Comparison of ENCODE assay signal across 14 cellular contexts in genomic region chr1:208834346-208835081, GRCh38.
DNase-seq lines count a peak whose midpoint lies in the region; ATAC-seq, FAIRE-seq and TF ChIP-seq lines count a peak whose summit lies in the region.
"Had no signal": no experiment of that assay in that cellular context is flagged by ENCODE, and none has a peak within 500 bp of the region (broad histone marks: within the 10 kb centered on the region; RNA-seq: fewer than 3 reads in every experiment).

No MANE protein-coding gene starts in this region.

- H3K4me3 Mint-ChIP-seq in chondrocyte (ENCODE audit: unreplicated experiment) = peak overlapping the region; percentile 39
- H3K4me3 Mint-ChIP-seq: B cell had no signal

- H3K36me3 ChIP-seq in pancreas = no peaks in the 10 kb centered on the region
- H3K36me3 ChIP-seq: prostate gland, WERI-Rb-1 had no signal

- ATAC-seq in GM21723 (IDR thresholded peaks at IDR 0.05; ENCODE audit: unreplicated experiment) = no peak
- no peak for ATAC-seq in pancreas

- no peak for TF ChIP-seq CTCF in chondrocyte (IDR thresholded peaks at IDR 0.05)
- no peak for TF ChIP-seq CTCF in pancreas (IDR thresholded peaks at IDR 0.05)

- DNase-seq in EH (ENCODE audit: low read depth) (peak; percentile 52), NCI-H2107 (lab: John Stamatoyannopoulos, UW) (peak; percentile 56), chondrocyte (ENCODE audit: low spot score) (no peak), myocyte (ENCODE audit: low read depth) (peak; percentile 13), mesenteric fat pad (ENCODE audit: low spot score) (no peak), HCEC 1CT (no peak), pancreas (no peak)
- DNase-seq: GOT3, Right ventricle myocardium superior, testis, WERI-Rb-1 had no signal

- H3K27ac ChIP-seq in pancreas = no peak overlapping the region
- H3K27ac ChIP-seq: prostate gland, testis, WERI-Rb-1 had no signal

- no peak overlapping the region for H3K4me3 ChIP-seq in pancreas
- H3K4me3 ChIP-seq: prostate gland, testis had no signal

- no peaks in the 10 kb centered on the region for H3K9me3 ChIP-seq in pancreas
- H3K9me3 ChIP-seq: prostate gland, testis had no signal

- H3K4me1 ChIP-seq in pancreas = no peaks in the 10 kb centered on the region
- H3K4me1 ChIP-seq: prostate gland, testis had no signal

- H3K27me3 Mint-ChIP-seq in chondrocyte (ENCODE audit: low read depth) = peaks cover 11% of the 10 kb centered on the region
- H3K27me3 Mint-ChIP-seq: B cell had no signal

- H3K27me3 ChIP-seq in pancreas = no peaks in the 10 kb centered on the region
- H3K27me3 ChIP-seq: testis had no signal

- no peaks in the 10 kb centered on the region for H3K36me3 Mint-ChIP-seq in chondrocyte (ENCODE audit: low read depth)

- peak overlapping the region; percentile 41 for H3K27ac Mint-ChIP-seq in chondrocyte (ENCODE audit: unreplicated experiment)
- H3K27ac Mint-ChIP-seq: B cell had no signal

- intact Hi-C loops in pancreas (cut with DNase I) = no loop called here

- FAIRE-seq in pancreas (lab: Jason Lieb, UNC) = no peak

- 37 to 60% methylated on average over 11 of the region's 11 CpGs for WGBS in pancreas, 2 donors

- no peaks in the 10 kb centered on the region for H3K9me3 Mint-ChIP-seq in chondrocyte (ENCODE audit: low read depth)

- peaks cover 22% of the 10 kb centered on the region for H3K4me1 Mint-ChIP-seq in chondrocyte (ENCODE audit: low read depth)
- H3K4me1 Mint-ChIP-seq: B cell had no signal

Comparison
In these comparisons a context has a peak if more than half of its experiments do, and no peak if none do; other contexts are left out.
1. DNase-seq: peak in EH (single experiment), NCI-H2107 (single experiment) and myocyte (single experiment); none in chondrocyte (single experiment), mesenteric fat pad (single experiment), HCEC 1CT (single experiment) and pancreas (0 of 6).